ENCODE assay signal across 8 cellular contexts in the genomic region with DNA sequence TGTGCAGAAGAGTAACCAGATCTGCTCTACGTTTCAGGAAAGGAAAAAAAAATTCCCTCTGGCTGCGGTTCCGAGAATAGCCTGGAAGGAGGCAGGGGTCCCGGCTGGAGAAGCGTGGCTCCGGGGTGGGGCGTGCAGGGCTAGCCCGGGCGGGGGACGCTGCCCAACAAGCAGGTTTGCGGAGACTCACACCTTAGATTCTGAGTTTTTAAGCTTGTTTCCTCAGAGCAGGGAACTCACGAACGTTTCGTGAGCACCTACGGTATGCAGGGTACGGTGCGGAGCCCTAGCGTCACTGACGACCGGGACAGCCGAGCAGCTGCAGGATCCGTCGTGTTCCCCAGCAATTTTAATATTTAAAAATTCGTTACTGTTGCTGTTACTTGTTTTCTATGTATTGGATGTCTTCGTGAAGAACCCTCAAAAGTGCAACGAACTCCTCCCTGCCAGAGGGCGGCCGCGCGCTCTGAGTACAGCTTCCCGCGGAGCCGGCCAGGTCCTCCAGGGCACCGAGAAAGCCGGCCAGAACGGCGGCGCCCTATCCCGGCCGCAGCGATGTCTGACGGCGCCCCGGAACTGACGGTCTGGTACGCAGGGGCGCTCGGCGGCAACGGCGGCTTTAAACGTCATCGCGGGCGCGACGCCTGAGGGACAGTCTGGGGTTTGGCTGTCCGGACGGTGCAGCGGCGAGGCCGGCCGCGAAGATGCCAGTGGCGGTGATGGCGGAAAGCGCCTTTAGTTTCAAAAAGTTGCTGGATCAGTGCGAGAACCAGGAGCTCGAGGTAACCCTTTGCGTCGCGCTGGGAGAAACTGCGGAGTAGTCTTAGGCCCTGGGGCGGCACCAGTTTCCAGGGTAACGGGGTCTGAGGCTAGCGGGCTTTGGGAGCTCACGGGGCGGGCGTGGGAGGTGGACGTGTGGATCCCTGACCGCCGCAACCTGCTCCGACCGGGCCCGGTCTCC. TPM values are rescaled to one million over a fixed set of nuclear protein-coding genes. Genes with fewer than 3 reads are reported as not detected.
DNase-seq lines count a peak whose midpoint lies in the region; ATAC-seq lines count a peak whose summit lies in the region.

A gene (plus strand): TSS at position 629 of the 961 bp plus-strand sequence. CDS start 76 bp downstream, at position 705.

- DNase-seq in AG20443 (ENCODE audit: low spot score) (peak; percentile 97), NCI-H460 (ENCODE audit: extremely low read depth, low read depth) (peak; percentile 90), cerebellar nuclear complex (lab: John Stamatoyannopoulos, UW) (peak; percentile 61 to 93), islet precursor cell (peak; percentile 96)
- DNase-seq in activated CD4-positive, CD25-positive, alpha-beta regulatory T cell treated with anti-CD3 and anti-CD28 coated beads, Interleukin-2, amount 50 U/mL, for 72 hours = peak; percentile 89
- peak; percentile 81 to 88 (median 85) for DNase-seq in stimulated activated CD4-positive, alpha-beta T cell treated with anti-CD3 and anti-CD28 coated beads, Interleukin-12 subunit alpha, Interleukin-12 subunit beta, amount 100 ng/mL, for 48 hours (ENCODE audit: low read depth in 2 of 3, low spot score in 1 of 3)

- ATAC-seq in GM19043 (IDR thresholded peaks at IDR 0.05; ENCODE audit: low read depth, unreplicated experiment) (peak; percentile 99), HG03378 (IDR thresholded peaks at IDR 0.05; ENCODE audit: unreplicated experiment) (peak; percentile 89)

RNA-seq across cellular contexts. Expression of the gene that starts here (rescaled TPM):
- 153 and 176 TPM in 2 replicates for total RNA-seq in NCI-H460 (2014; rRNA removed; shearing (Covaris generic))
- polyA plus RNA-seq in NCI-H460 (2014; cell fraction: nucleus; rRNA removed) = 54.1 and 68.1 TPM in 2 replicates

Comparison
In these comparisons a context has a peak if more than half of its experiments do, and no peak if none do; other contexts are left out.
1. Peak in every context shown above with its lines: DNase-seq and ATAC-seq.